ENCODE assay signal across 1 cellular context in the genomic region with DNA sequence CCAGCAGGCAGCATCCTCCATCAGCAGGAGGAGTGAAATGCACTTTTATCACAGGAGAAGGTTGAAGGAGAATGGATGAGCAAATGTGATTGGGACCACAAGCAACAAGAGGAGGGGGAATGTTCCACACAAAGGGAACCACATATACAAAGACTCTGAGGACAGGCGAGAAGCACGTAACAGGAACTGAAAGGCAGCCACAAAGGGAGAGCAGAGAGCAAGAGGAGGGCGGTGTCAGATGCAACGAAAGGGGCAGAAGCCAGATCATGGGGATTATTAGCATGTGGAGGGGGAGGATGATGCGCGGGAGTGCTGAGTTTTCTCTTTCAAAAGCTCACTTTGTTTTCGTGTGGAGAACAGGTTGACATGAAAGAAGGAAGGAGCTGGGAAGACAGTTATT.
TF ChIP-seq lines count a peak whose summit lies in the region.

No MANE protein-coding gene starts in this region.

TF ChIP-seq in GM23338, 12 proteins besides CTCF, POLR2A, EP300 and RAD21:
- TF ChIP-seq, protein P1, sequence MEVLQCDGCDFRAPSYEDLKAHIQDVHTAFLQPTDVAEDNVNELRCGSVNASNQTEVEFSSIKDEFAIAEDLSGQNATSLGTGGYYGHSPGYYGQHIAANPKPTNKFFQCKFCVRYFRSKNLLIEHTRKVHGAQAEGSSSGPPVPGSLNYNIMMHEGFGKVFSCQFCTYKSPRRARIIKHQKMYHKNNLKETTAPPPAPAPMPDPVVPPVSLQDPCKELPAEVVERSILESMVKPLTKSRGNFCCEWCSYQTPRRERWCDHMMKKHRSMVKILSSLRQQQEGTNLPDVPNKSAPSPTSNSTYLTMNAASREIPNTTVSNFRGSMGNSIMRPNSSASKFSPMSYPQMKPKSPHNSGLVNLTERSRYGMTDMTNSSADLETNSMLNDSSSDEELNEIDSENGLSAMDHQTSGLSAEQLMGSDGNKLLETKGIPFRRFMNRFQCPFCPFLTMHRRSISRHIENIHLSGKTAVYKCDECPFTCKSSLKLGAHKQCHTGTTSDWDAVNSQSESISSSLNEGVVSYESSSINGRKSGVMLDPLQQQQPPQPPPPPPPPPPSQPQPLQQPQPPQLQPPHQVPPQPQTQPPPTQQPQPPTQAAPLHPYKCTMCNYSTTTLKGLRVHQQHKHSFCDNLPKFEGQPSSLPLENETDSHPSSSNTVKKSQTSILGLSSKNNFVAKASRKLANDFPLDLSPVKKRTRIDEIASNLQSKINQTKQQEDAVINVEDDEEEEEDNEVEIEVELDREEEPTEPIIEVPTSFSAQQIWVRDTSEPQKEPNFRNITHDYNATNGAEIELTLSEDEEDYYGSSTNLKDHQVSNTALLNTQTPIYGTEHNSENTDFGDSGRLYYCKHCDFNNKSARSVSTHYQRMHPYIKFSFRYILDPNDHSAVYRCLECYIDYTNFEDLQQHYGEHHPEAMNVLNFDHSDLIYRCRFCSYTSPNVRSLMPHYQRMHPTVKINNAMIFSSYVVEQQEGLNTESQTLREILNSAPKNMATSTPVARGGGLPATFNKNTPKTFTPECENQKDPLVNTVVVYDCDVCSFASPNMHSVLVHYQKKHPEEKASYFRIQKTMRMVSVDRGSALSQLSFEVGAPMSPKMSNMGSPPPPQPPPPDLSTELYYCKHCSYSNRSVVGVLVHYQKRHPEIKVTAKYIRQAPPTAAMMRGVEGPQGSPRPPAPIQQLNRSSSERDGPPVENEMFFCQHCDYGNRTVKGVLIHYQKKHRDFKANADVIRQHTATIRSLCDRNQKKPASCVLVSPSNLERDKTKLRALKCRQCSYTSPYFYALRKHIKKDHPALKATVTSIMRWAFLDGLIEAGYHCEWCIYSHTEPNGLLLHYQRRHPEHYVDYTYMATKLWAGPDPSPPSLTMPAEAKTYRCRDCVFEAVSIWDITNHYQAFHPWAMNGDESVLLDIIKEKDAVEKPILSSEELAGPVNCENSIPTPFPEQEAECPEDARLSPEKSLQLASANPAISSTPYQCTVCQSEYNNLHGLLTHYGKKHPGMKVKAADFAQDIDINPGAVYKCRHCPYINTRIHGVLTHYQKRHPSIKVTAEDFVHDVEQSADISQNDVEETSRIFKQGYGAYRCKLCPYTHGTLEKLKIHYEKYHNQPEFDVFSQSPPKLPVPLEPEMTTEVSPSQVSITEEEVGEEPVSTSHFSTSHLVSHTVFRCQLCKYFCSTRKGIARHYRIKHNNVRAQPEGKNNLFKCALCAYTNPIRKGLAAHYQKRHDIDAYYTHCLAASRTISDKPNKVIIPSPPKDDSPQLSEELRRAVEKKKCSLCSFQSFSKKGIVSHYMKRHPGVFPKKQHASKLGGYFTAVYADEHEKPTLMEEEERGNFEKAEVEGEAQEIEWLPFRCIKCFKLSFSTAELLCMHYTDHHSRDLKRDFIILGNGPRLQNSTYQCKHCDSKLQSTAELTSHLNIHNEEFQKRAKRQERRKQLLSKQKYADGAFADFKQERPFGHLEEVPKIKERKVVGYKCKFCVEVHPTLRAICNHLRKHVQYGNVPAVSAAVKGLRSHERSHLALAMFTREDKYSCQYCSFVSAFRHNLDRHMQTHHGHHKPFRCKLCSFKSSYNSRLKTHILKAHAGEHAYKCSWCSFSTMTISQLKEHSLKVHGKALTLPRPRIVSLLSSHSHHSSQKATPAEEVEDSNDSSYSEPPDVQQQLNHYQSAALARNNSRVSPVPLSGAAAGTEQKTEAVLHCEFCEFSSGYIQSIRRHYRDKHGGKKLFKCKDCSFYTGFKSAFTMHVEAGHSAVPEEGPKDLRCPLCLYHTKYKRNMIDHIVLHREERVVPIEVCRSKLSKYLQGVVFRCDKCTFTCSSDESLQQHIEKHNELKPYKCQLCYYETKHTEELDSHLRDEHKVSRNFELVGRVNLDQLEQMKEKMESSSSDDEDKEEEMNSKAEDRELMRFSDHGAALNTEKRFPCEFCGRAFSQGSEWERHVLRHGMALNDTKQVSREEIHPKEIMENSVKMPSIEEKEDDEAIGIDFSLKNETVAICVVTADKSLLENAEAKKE (CRISPR knock-in tag; IDR thresholded peaks at IDR 0.05) = no peak
- TF ChIP-seq ZNF114 (CRISPR knock-in tag; IDR thresholded peaks at IDR 0.05) (no peak), POLR2AphosphoS5 (IDR thresholded peaks at IDR 0.05; ENCODE audit: low read depth) (no peak), NANOG (IDR thresholded peaks at IDR 0.05; ENCODE audit: borderline replicate concordance) (no peak), JUNB (IDR thresholded peaks at IDR 0.05; ENCODE audit: unreplicated experiment) (no peak), EZH2 (IDR thresholded peaks at IDR 0.05; ENCODE audit: low read depth, unreplicated experiment) (no peak), EZH2phosphoT487 (IDR thresholded peaks at IDR 0.05; ENCODE audit: unreplicated experiment) (no peak), STAT1 (IDR thresholded peaks at IDR 0.05; ENCODE audit: unreplicated experiment) (no peak), CREB1 (CRISPR knock-in tag; IDR thresholded peaks at IDR 0.05; ENCODE audit: low read depth) (no peak), ZNF331 (CRISPR knock-in tag; IDR thresholded peaks at IDR 0.05; ENCODE audit: low read depth) (no peak)
- TF ChIP-seq, protein P2, sequence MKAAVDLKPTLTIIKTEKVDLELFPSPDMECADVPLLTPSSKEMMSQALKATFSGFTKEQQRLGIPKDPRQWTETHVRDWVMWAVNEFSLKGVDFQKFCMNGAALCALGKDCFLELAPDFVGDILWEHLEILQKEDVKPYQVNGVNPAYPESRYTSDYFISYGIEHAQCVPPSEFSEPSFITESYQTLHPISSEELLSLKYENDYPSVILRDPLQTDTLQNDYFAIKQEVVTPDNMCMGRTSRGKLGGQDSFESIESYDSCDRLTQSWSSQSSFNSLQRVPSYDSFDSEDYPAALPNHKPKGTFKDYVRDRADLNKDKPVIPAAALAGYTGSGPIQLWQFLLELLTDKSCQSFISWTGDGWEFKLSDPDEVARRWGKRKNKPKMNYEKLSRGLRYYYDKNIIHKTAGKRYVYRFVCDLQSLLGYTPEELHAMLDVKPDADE (IDR thresholded peaks at IDR 0.05) = no peak
- TF ChIP-seq, protein P3, sequence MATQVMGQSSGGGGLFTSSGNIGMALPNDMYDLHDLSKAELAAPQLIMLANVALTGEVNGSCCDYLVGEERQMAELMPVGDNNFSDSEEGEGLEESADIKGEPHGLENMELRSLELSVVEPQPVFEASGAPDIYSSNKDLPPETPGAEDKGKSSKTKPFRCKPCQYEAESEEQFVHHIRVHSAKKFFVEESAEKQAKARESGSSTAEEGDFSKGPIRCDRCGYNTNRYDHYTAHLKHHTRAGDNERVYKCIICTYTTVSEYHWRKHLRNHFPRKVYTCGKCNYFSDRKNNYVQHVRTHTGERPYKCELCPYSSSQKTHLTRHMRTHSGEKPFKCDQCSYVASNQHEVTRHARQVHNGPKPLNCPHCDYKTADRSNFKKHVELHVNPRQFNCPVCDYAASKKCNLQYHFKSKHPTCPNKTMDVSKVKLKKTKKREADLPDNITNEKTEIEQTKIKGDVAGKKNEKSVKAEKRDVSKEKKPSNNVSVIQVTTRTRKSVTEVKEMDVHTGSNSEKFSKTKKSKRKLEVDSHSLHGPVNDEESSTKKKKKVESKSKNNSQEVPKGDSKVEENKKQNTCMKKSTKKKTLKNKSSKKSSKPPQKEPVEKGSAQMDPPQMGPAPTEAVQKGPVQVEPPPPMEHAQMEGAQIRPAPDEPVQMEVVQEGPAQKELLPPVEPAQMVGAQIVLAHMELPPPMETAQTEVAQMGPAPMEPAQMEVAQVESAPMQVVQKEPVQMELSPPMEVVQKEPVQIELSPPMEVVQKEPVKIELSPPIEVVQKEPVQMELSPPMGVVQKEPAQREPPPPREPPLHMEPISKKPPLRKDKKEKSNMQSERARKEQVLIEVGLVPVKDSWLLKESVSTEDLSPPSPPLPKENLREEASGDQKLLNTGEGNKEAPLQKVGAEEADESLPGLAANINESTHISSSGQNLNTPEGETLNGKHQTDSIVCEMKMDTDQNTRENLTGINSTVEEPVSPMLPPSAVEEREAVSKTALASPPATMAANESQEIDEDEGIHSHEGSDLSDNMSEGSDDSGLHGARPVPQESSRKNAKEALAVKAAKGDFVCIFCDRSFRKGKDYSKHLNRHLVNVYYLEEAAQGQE (IDR thresholded peaks at IDR 0.05; ENCODE audit: unreplicated experiment) = no peak
